ENCODE assay signal across 24 cellular contexts in the genomic region with DNA sequence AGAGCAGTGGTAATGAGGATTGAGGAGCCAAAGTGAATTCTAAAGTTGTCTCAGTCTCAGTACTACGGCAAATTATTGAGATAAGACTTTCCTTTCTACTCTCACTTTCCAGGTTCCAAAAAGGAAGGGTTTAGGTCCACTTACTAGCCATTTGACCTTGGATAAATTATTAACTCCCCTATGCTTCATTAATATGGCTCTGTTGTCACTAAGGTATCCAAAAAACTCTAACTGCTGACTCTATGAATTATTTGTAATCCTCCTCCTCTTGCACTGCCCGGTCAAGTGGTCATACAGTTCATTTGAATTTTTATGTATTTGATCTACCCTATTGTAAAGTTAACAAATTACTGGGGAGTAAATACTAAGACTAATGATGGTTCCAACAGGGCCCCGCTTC. TPM values are rescaled to one million over a fixed set of nuclear protein-coding genes. Genes with fewer than 3 reads are reported as not detected.
DNase-seq lines count a peak whose midpoint lies in the region; ATAC-seq, FAIRE-seq and TF ChIP-seq lines count a peak whose summit lies in the region.
"Had no signal": no experiment of that assay in that cellular context is flagged by ENCODE, and none has a peak within 500 bp of the region (broad histone marks: within the 10 kb centered on the region; RNA-seq: fewer than 3 reads in every experiment).

No MANE protein-coding gene starts in this region.

- FAIRE-seq in pancreas (lab: Jason Lieb, UNC): no peak
- FAIRE-seq: A204.1, D721Med, G401.6, GM12891, GM19239 had no signal

- H3K9me3 ChIP-seq in body of pancreas: no peaks in the 10 kb centered on the region
- H3K9me3 ChIP-seq in pancreas: no peaks in the 10 kb centered on the region
- H3K9me3 ChIP-seq in MM.1S (replicated peaks; ENCODE audit: insufficient read depth, low read length): no peaks in the 10 kb centered on the region
- H3K9me3 ChIP-seq: BE2C, BLaER1 had no signal

- no peak overlapping the region for H2AFZ ChIP-seq in MM.1S (ENCODE audit: low read length)

- H3K9me3 Mint-ChIP-seq in progenitor cell of endocrine pancreas (ENCODE audit: low read depth): peaks cover 11% of the 10 kb centered on the region

- H3K79me2 ChIP-seq in MM.1S (ENCODE audit: low read length): no peaks in the 10 kb centered on the region

- TF ChIP-seq CTCF in body of pancreas (IDR thresholded peaks at IDR 0.05) (no peak), pancreas (IDR thresholded peaks at IDR 0.05) (no peak), MM.1S (IDR thresholded peaks at IDR 0.05; ENCODE audit: low read length) (no peak), progenitor cell of endocrine pancreas (IDR thresholded peaks at IDR 0.05; ENCODE audit: unreplicated experiment) (no peak)

- 63 to 73% methylated on average over 3 of the region's 3 CpGs for WGBS in body of pancreas, 2 donors
- WGBS in pancreas, 2 donors: 48 to 49% methylated on average over 3 of the region's 3 CpGs

- H3K4me1 Mint-ChIP-seq in progenitor cell of endocrine pancreas (ENCODE audit: low read depth): peaks cover 38% of the 10 kb centered on the region
- H3K4me1 Mint-ChIP-seq: CD14-positive monocyte; CD4-positive, alpha-beta memory T cell; CD4-positive, CD25-positive, alpha-beta regulatory T cell; CD8-positive, alpha-beta memory T cell had no signal

- H3K27ac Mint-ChIP-seq in progenitor cell of endocrine pancreas: no peak overlapping the region
- H3K27ac Mint-ChIP-seq: CD14-positive monocyte; CD4-positive, alpha-beta memory T cell; CD4-positive, CD25-positive, alpha-beta regulatory T cell; CD8-positive, alpha-beta memory T cell had no signal

- no peaks in the 10 kb centered on the region for H4K20me1 ChIP-seq in MM.1S (ENCODE audit: insufficient read depth, low read length)
- H4K20me1 ChIP-seq: BLaER1 had no signal

- intact Hi-C loops in body of pancreas (cut with DNase I) (no loop called here), pancreas (cut with DNase I) (no loop called here)

- TF ChIP-seq POLR2A in body of pancreas (IDR thresholded peaks at IDR 0.05): no peak

- no peaks in the 10 kb centered on the region for H3K27me3 ChIP-seq in body of pancreas
- no peaks in the 10 kb centered on the region for H3K27me3 ChIP-seq in pancreas
- H3K27me3 ChIP-seq in MM.1S (replicated peaks; ENCODE audit: insufficient read depth, low read length): no peaks in the 10 kb centered on the region
- H3K27me3 ChIP-seq: BE2C, BLaER1 had no signal

- no peaks in the 10 kb centered on the region for H3F3A ChIP-seq in MM.1S (ENCODE audit: insufficient read depth, low read length)

- H3K27me3 Mint-ChIP-seq in progenitor cell of endocrine pancreas: no peaks in the 10 kb centered on the region

- H3K9me2 ChIP-seq in MM.1S (replicated peaks; ENCODE audit: insufficient read depth, low read length): no peaks in the 10 kb centered on the region

- H3K27ac ChIP-seq in body of pancreas (peak overlapping the region in 2 of 4 donors; percentile 17 to 60), pancreas (peak overlapping the region in 1 of 4 donors; percentile 17), MM.1S (ENCODE audit: low read length) (no peak overlapping the region)
- H3K27ac ChIP-seq: BLaER1 had no signal

- H3K4me1 ChIP-seq in body of pancreas (peaks cover 31% of the 10 kb centered on the region), pancreas (peaks cover 0 to 14% (median 0%) of the 10 kb centered on the region in 3 donors), MM.1S (ENCODE audit: low read length) (no peaks in the 10 kb centered on the region)
- H3K4me1 ChIP-seq: BE2C, BLaER1 had no signal

- H3K4me3 Mint-ChIP-seq in progenitor cell of endocrine pancreas (ENCODE audit: low read depth): no peak overlapping the region
- H3K4me3 Mint-ChIP-seq: CD14-positive monocyte; CD4-positive, alpha-beta memory T cell; CD4-positive, CD25-positive, alpha-beta regulatory T cell; CD8-positive, alpha-beta memory T cell had no signal

- ATAC-seq in body of pancreas: peak; percentile 27
- ATAC-seq in pancreas: peak in 3 of 4 donors; percentile 48 to 64 (median 48)

- H3K36me3 ChIP-seq in body of pancreas (replicated peaks in 1 of 2; ENCODE audit: insufficient read depth in 1 of 2, low read depth in 2 of 2) (no peaks in the 10 kb centered on the region), pancreas (no peaks in the 10 kb centered on the region), MM.1S (replicated peaks; ENCODE audit: insufficient read depth, low read length) (no peaks in the 10 kb centered on the region)
- H3K36me3 ChIP-seq: BE2C, BLaER1 had no signal

- no peak for DNase-seq in body of pancreas
- peak; percentile 22 for DNase-seq in left kidney (ENCODE audit: low read depth, low spot score)
- no peak for DNase-seq in pancreas
- DNase-seq in glomerular visceral epithelial cell (ENCODE audit: extremely low spot score): no peak
- DNase-seq in MM.1S: no peak
- DNase-seq in D341Med (ENCODE audit: low spot score): no peak
- DNase-seq in progenitor cell of endocrine pancreas (ENCODE audit: low spot score, unreplicated experiment): no peak
- DNase-seq: 8988T; ACHN; BE2C; C1 segment of cervical spinal cord; CD4-positive, alpha-beta memory T cell; CD4-positive, CD25-positive, alpha-beta regulatory T cell; CD8-positive, alpha-beta memory T cell; COR-L47; DMS79 treated with DMSO at 0.1 percent for 48 hours; GF-D8 had no signal

- H3K9ac ChIP-seq in MM.1S (ENCODE audit: low read length): no peak overlapping the region
- H3K9ac ChIP-seq: BLaER1 had no signal

- H3K4me3 ChIP-seq in body of pancreas (no peak overlapping the region), pancreas (no peak overlapping the region), MM.1S (ENCODE audit: low read length) (no peak overlapping the region)
- H3K4me3 ChIP-seq: BLaER1 had no signal

- peaks cover 3% of the 10 kb centered on the region for H3K36me3 Mint-ChIP-seq in progenitor cell of endocrine pancreas (ENCODE audit: insufficient read depth)
- H3K36me3 Mint-ChIP-seq: CD14-positive monocyte had no signal

- no peak overlapping the region for H3K4me2 ChIP-seq in MM.1S (ENCODE audit: low read depth, low read length)
- H3K4me2 ChIP-seq: BLaER1 had no signal

RNA-seq across cellular contexts. Expression of a gene that starts 17.7 kb away (rescaled TPM):
- total RNA-seq in body of pancreas (10 to 100 TPM; 17.1 to 26.2 TPM), pancreas (10 to 100 TPM in 5 of 6 donors, 1 to 10 TPM in 1; 9.4 to 29.9 (median 12.9) TPM), progenitor cell of endocrine pancreas (26.8 and 27.7 TPM in 2 replicates)
- 10 to 100 TPM; 14.3 to 14.8 TPM for polyA plus RNA-seq in pancreas
